19 cellular contexts compared by ENCODE assay signal in genomic region chr17:12865769-12866168, GRCh38.
DNase-seq lines count a peak whose midpoint lies in the region; ATAC-seq, FAIRE-seq and TF ChIP-seq lines count a peak whose summit lies in the region.
"Had no signal": no experiment of that assay in that cellular context is flagged by ENCODE, and none has a peak within 500 bp of the region (broad histone marks: within the 10 kb centered on the region; RNA-seq: fewer than 3 reads in every experiment).

No MANE protein-coding gene starts in this region.

- peak; percentile 82 for FAIRE-seq in GM12892 (lab: Jason Lieb, UNC)
- no peak for FAIRE-seq in GM12878 (lab: Jason Lieb, UNC)
- FAIRE-seq: A204.1, D721Med, G401.6, GM19239, H54 had no signal

- 0% methylated on average over 3 of the region's 3 CpGs for WGBS in GM12878 (ENCODE audit: insufficient coverage, insufficient replicate concordance, low lambda C conversion rate, missing lambda C conversion rate)
- 95 to 98% methylated on average over 3 of the region's 3 CpGs for WGBS in aorta, 2 donors

- peak overlapping the region; percentile 82 for H3K27ac ChIP-seq in GM12878 (ENCODE audit: control insufficient read depth, insufficient read depth)
- no peak overlapping the region for H3K27ac ChIP-seq in aorta (ENCODE audit: low read depth in 1 of 2, low read length in 2 of 2)

- H4K20me1 ChIP-seq in GM12878 (ENCODE audit: control insufficient read depth, insufficient read depth): no peaks in the 10 kb centered on the region

- no peak for TF ChIP-seq POLR2A in GM12892 (IDR thresholded peaks at IDR 0.05; ENCODE audit: low read depth, low read length)
- TF ChIP-seq POLR2A in GM12878 (IDR thresholded peaks at IDR 0.05; ENCODE audit: low read depth, low read length): no peak

- H2AFZ ChIP-seq in GM12878 (ENCODE audit: control insufficient read depth, low read depth, low read length): no peak overlapping the region
- H2AFZ ChIP-seq: GM23338 had no signal

- no peak overlapping the region for H3K4me3 ChIP-seq in GM12878
- no peak overlapping the region for H3K4me3 ChIP-seq in aorta (ENCODE audit: low read length in 2 of 2)
- H3K4me3 ChIP-seq: GM23338 had no signal

- TF ChIP-seq EP300 in GM12878 (IDR thresholded peaks at IDR 0.05; ENCODE audit: borderline replicate concordance in 1 of 2, control insufficient read depth in 1 of 2, low read depth in 2 of 2, low read length in 2 of 2): no peak

- TF ChIP-seq CTCF in GM12878 (IDR thresholded peaks at IDR 0.05 in 2 of 3, conservative IDR thresholded peaks at IDR 0.05 in 1 of 3; ENCODE audit: control insufficient read depth in 2 of 3, extremely low read depth in 1 of 3, insufficient read depth in 1 of 3, low read depth in 3 of 3, low read length in 3 of 3): no peak

- no peaks in the 10 kb centered on the region for H3K27me3 ChIP-seq in GM12878 (replicated peaks in 1 of 2; ENCODE audit: control insufficient read depth in 2 of 2, insufficient read depth in 2 of 2, low read length in 1 of 2)
- no peaks in the 10 kb centered on the region for H3K27me3 ChIP-seq in aorta (ENCODE audit: control insufficient read depth in 1 of 2, insufficient read depth in 2 of 2, low read length in 1 of 2)
- H3K27me3 ChIP-seq: BE2C had no signal

- peak overlapping the region; percentile 52 for H3K9ac ChIP-seq in GM12878 (ENCODE audit: control insufficient read depth, insufficient read depth, low read length)

- H3K79me2 ChIP-seq in GM12878 (ENCODE audit: control insufficient read depth, insufficient read depth, low read length): no peaks in the 10 kb centered on the region

- H3K9me3 ChIP-seq in GM12878 (replicated peaks; ENCODE audit: control insufficient read depth, insufficient read depth, low read length) (no peaks in the 10 kb centered on the region; the same call in 1 of the 3 replicates), aorta (ENCODE audit: control insufficient read depth, low read length) (no peaks in the 10 kb centered on the region)
- H3K9me3 ChIP-seq: BE2C, Caco-2 had no signal

- POLR2A ChIA-PET in GM12878 (lab: Charles Lee): no interaction called here

- CTCF ChIA-PET in GM12878 (lab: Yijun Ruan, JAX): no interaction called here

- peak; percentile 35 for ATAC-seq in HG02884 (IDR thresholded peaks at IDR 0.05; ENCODE audit: unreplicated experiment)
- no peak for ATAC-seq in GM12878
- no peak for ATAC-seq in HG02763 (IDR thresholded peaks at IDR 0.05; ENCODE audit: unreplicated experiment)
- no peak for ATAC-seq in HG03039 (IDR thresholded peaks at IDR 0.05; ENCODE audit: unreplicated experiment)
- no peak for ATAC-seq in aorta (ENCODE audit: low FRiP score)
- ATAC-seq: GM23338 had no signal

- SMC1A ChIA-PET in GM12878 (lab: Charles Lee; ENCODE audit: uncharacterized antibody, unreplicated experiment): interaction anchor here (0.6 kb wide), 1 partner anchor 53 kb away, joined by 3 read pairs; no protein-coding TSS in a partner anchor

- no TSS peak for BruUV-seq in GM12878 (replicated peaks; lab: Mats Ljungman, UMichigan)

- peak overlapping the region; percentile 63 for H3K4me2 ChIP-seq in GM12878 (ENCODE audit: control insufficient read depth, insufficient read depth)
- H3K4me2 ChIP-seq: GM23338 had no signal

- H3K36me3 ChIP-seq in GM12878 (ENCODE audit: control insufficient read depth in 2 of 2, insufficient read depth in 2 of 2, low read length in 1 of 2) (no peaks in the 10 kb centered on the region), aorta (ENCODE audit: control insufficient read depth in 1 of 2, insufficient read depth in 2 of 2, low read length in 1 of 2) (no peaks in the 10 kb centered on the region)
- H3K36me3 ChIP-seq: BE2C had no signal

- DNase-seq in GM12892 (ENCODE audit: insufficient read length) (no peak), GM12878 (ENCODE audit: low read depth, low spot score) (no peak), aorta (no peak)
- DNase-seq: ACHN; BE2C; C1 segment of cervical spinal cord; Caco-2; CD4-positive, alpha-beta T cell; HCEC 1CT; KG1 had no signal

- H3K4me1 ChIP-seq in GM12878 (ENCODE audit: control insufficient read depth, insufficient read depth, low read length) (no peaks in the 10 kb centered on the region; the same call in 1 of the 2 replicates), aorta (ENCODE audit: control insufficient read depth in 1 of 2, insufficient read depth in 2 of 2, low read length in 2 of 2) (no peaks in the 10 kb centered on the region)
- H3K4me1 ChIP-seq: BE2C, Caco-2 had no signal

- RAD21 ChIA-PET in GM12878 (lab: Charles Lee; ENCODE audit: unreplicated experiment): no interaction called here

- in situ Hi-C loops in GM12878 (cut with MboI): no loop called here

- TF ChIP-seq RAD21 in GM12878 (IDR thresholded peaks at IDR 0.05; ENCODE audit: insufficient read depth, low read depth, low read length): no peak

- intact Hi-C loops in GM12878 (cut with micrococcal nuclease; ENCODE audit: unreplicated experiment): no loop called here
- intact Hi-C loops in aorta (cut with DNase I): no loop called here

TF ChIP-seq in GM12878, 131 proteins besides CTCF, POLR2A, EP300 and RAD21 (continues in another document):
- TF ChIP-seq PRDM15 (CRISPR knock-in tag; IDR thresholded peaks at IDR 0.05): no peak
- TF ChIP-seq MEF2A (IDR thresholded peaks at IDR 0.05; ENCODE audit: insufficient read depth, low read depth, low read length): peak; percentile 74; the same call in 1 of the 2 replicates
- TF ChIP-seq RELB (IDR thresholded peaks at IDR 0.05; ENCODE audit: low read depth): no peak
- peak; percentile 33 to 64; a peak in 1 of 4 replicates for TF ChIP-seq IKZF2 (IDR thresholded peaks at IDR 0.05)
- TF ChIP-seq CBFB (IDR thresholded peaks at IDR 0.05; ENCODE audit: low read depth): no peak
- no peak for TF ChIP-seq BMI1 (IDR thresholded peaks at IDR 0.05; ENCODE audit: borderline replicate concordance)
- TF ChIP-seq ATF3 (IDR thresholded peaks at IDR 0.05; ENCODE audit: borderline replicate concordance, extremely low read depth, low read depth, low read length): no peak
- TF ChIP-seq NKRF (conservative IDR thresholded peaks at IDR 0.05): no peak
- TF ChIP-seq SIX5 (IDR thresholded peaks at IDR 0.05; ENCODE audit: low read depth, low read length, severe bottlenecking): no peak
- no peak for TF ChIP-seq ASH2L (IDR thresholded peaks at IDR 0.05; ENCODE audit: borderline replicate concordance, low read depth)
- 0 out of 2 replicates have a peak, but pooled peaks have one; percentile 29 for TF ChIP-seq CREM (IDR thresholded peaks at IDR 0.05; ENCODE audit: low read depth)
